In the genomic region with DNA sequence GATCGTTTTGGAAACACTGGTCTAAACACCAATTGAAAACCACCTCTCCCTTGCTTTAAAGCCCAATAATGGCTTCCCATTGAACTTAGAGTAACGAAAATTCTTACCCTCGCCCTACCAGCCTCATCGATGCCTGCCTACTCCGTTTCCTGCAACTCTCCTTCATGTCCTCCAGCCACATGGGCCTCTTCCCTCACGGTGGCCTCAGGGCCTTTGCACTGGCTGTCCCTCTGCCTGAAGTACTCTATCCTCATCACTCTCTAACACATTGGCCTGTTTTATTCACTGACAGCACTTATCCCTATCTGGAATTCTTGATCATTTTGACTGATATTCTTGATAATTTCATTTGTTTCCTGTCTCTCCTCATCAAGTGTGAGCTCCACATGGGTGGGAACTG, we compare ENCODE assay signal across 21 cellular contexts.
"Had no signal": no experiment of that assay in that cellular context is flagged by ENCODE, and none has a peak within 500 bp of the region (broad histone marks: within the 10 kb centered on the region; RNA-seq: fewer than 3 reads in every experiment).

No MANE protein-coding gene starts in this region.

- H3K4me2 ChIP-seq: hepatocyte had no signal

- H3K9me3 ChIP-seq: left ventricle myocardium inferior, pancreas, prostate gland, spleen, suprapubic skin, thoracic aorta, tibial artery, vagina had no signal

- H3K79me2 ChIP-seq: hepatocyte had no signal

- H2AFZ ChIP-seq: hepatocyte had no signal

- FAIRE-seq: pancreas, small intestine had no signal

- H3K4me3 ChIP-seq: hepatocyte, left ventricle myocardium inferior, lung, pancreas, prostate gland, spleen, suprapubic skin, thoracic aorta, tibial artery, vagina had no signal

- H3K27me3 ChIP-seq: hepatocyte, pancreas, spleen, suprapubic skin, tibial artery, vagina had no signal

- DNase-seq: islet precursor cell; left ventricle myocardium inferior; naive thymus-derived CD8-positive, alpha-beta T cell; nucleus accumbens; pancreas; posterior cingulate gyrus; retina; right cardiac atrium; small intestine; spleen; stimulated activated CD4-positive, alpha-beta T cell treated with anti-CD3 and anti-CD28 coated beads, Interleukin-4, amount 100 ng/mL, for 24 hours; stimulated activated naive CD4-positive, alpha-beta T cell; tibial artery had no signal

- H3K27ac ChIP-seq: hepatocyte, left ventricle myocardium inferior, pancreas, prostate gland, spleen, suprapubic skin, thoracic aorta, tibial artery, vagina had no signal

- H3K4me1 ChIP-seq: prostate gland, spleen had no signal

- ATAC-seq: naive thymus-derived CD8-positive, alpha-beta T cell; pancreas; right cardiac atrium; sciatic nerve; stimulated activated effector memory CD8-positive, alpha-beta T cell treated with anti-CD3 and anti-CD28 coated beads, Interleukin-12 subunit alpha, Interleukin-12 subunit beta, amount 100 ng/mL, for 72 hours had no signal

- H3K36me3 ChIP-seq: left ventricle myocardium inferior, pancreas, prostate gland, spleen, suprapubic skin, thoracic aorta, tibial artery, vagina had no signal
